ENCODE assay signal across 1 cellular context in genomic region chr15:57731543-57732103, GRCh38.
TF ChIP-seq lines count a peak whose summit lies in the region.

No MANE protein-coding gene starts in this region.

TF ChIP-seq in WTC11, 78 proteins besides CTCF, POLR2A, EP300 and RAD21 (continued from another document):
- TF ChIP-seq ATF3 (CRISPR knock-in tag; conservative IDR thresholded peaks at IDR 0.05): no peak
